25 cellular contexts compared by ENCODE assay signal in genomic region chr16:83418565-83418964, GRCh38.
DNase-seq lines count a peak whose midpoint lies in the region; TF ChIP-seq lines count a peak whose summit lies in the region.
"Had no signal": no experiment of that assay in that cellular context is flagged by ENCODE, and none has a peak within 500 bp of the region (broad histone marks: within the 10 kb centered on the region; RNA-seq: fewer than 3 reads in every experiment).

No MANE protein-coding gene starts in this region.

- H3K27ac ChIP-seq in C4-2B, result no peak overlapping the region
- H3K27ac ChIP-seq in VCaP, result no peak overlapping the region
- H3K27ac ChIP-seq: esophagus squamous epithelium, pancreas, uterus had no signal

- DNase-seq in fibroblast of villous mesenchyme (ENCODE audit: low read depth) (no peak), MV-4-11 (lab: John Stamatoyannopoulos, UW) (no peak), LoVo (ENCODE audit: low spot score) (no peak), NOMO-1 treated with dmso at 0.1 percent for 144 hours (lab: John Stamatoyannopoulos, UW; ENCODE audit: unreplicated experiment) (no peak), NCI-H446 treated with DMSO at 0.1 percent for 48 hours (lab: John Stamatoyannopoulos, UW) (no peak)
- DNase-seq: activated B cell treated with CpG ODN at 0.5 μM for 24 hours; activated CD4-positive, alpha-beta T cell treated with anti-CD3 and anti-CD28 coated beads, Interleukin-2, amount 50 U/mL, for 4 hours; activated CD8-positive, alpha-beta memory T cell treated with anti-CD3 and anti-CD28 coated beads, Interleukin-2, amount 50 U/mL, for 4 hours; activated naive CD8-positive, alpha-beta T cell treated with anti-CD3 and anti-CD28 coated beads for 36 hours; CD4-positive, alpha-beta T cell; DMS 273 treated with DMSO at 0.1 percent for 48 hours; effector CD4-positive, alpha-beta T cell; esophagus squamous epithelium; GDM1; left cardiac atrium; naive thymus-derived CD8-positive, alpha-beta T cell; NCI-H1105; NCI-H2029; NCI-H446; pancreas; RPMI8226; uterus had no signal

- TF ChIP-seq CTCF in C4-2B (conservative IDR thresholded peaks at IDR 0.05) (peak; percentile 13; the same call in 1 of the 2 replicates), GM12874 (IDR thresholded peaks at IDR 0.05; ENCODE audit: insufficient read depth, low read depth, low read length) (0 out of 2 replicates have a peak, but pooled peaks have one; percentile 20), VCaP (conservative IDR thresholded peaks at IDR 0.05) (0 out of 2 replicates have a peak, but pooled peaks have one; percentile 7), fibroblast of villous mesenchyme (IDR thresholded peaks at IDR 0.05; ENCODE audit: insufficient read depth, low read depth, low read length) (peak; percentile 15)

- no peak overlapping the region for H3K4me3 ChIP-seq in fibroblast of villous mesenchyme (ENCODE audit: low read depth, low read length)
- H3K4me3 ChIP-seq: esophagus squamous epithelium, pancreas, uterus had no signal
